22 cellular contexts compared by ENCODE assay signal in the genomic region with DNA sequence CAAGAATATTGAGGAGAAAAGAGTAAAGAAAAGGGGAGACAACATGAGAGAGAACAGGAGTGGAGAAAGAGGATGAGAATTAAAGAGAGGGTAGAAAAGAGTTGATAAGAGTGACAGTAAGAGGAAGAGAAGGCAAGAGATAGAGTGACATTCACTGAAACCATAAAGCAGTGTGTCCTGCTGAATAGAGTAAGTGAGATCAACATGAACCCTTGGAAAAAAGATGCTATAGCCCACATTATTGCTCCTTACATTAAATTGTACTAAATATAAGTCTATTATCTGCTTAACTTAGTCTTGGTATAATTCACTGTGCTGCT.
"Had no signal": no experiment of that assay in that cellular context is flagged by ENCODE, and none has a peak within 500 bp of the region (broad histone marks: within the 10 kb centered on the region; RNA-seq: fewer than 3 reads in every experiment).

No MANE protein-coding gene starts in this region.

- H3K27me3 Mint-ChIP-seq: activated naive CD8-positive, alpha-beta T cell treated with anti-CD3 and anti-CD28 coated beads for 36 hours; central memory CD8-positive, alpha-beta T cell; progenitor cell of endocrine pancreas; type B pancreatic cell had no signal

- H3K4me3 Mint-ChIP-seq: activated naive CD8-positive, alpha-beta T cell treated with anti-CD3 and anti-CD28 coated beads for 36 hours; central memory CD8-positive, alpha-beta T cell; immature natural killer cell; type B pancreatic cell; WTC11 had no signal

- H3K79me2 ChIP-seq: hepatocyte had no signal

- H3K36me3 Mint-ChIP-seq: activated naive CD8-positive, alpha-beta T cell treated with anti-CD3 and anti-CD28 coated beads for 36 hours; immature natural killer cell; type B pancreatic cell had no signal

- DNase-seq: activated CD4-positive, alpha-beta T cell treated with anti-CD3 and anti-CD28 coated beads for 4 hours; activated CD4-positive, alpha-beta T cell treated with anti-CD3 and anti-CD28 coated beads, Interleukin-2, amount 50 U/mL, for 48 hours; activated naive CD4-positive, alpha-beta T cell treated with Interleukin-2 at 50 U/mL for 16 hours; activated naive CD8-positive, alpha-beta T cell treated with anti-CD3 and anti-CD28 coated beads for 36 hours; activated T-cell treated with anti-CD3 and anti-CD28 coated beads, Interleukin-2, amount 50 U/mL, for 48 hours; effector memory CD4-positive, alpha-beta T cell; foreskin melanocyte; glutamatergic neuron; immature natural killer cell; lower lobe of right lung; mucosa of descending colon; stimulated activated CD4-positive, alpha-beta T cell treated with anti-CD3 and anti-CD28 coated beads, Interleukin-4, amount 100 ng/mL, for 24 hours; testis had no signal

- H3K4me1 Mint-ChIP-seq: activated naive CD8-positive, alpha-beta T cell treated with anti-CD3 and anti-CD28 coated beads for 36 hours; central memory CD8-positive, alpha-beta T cell; immature natural killer cell had no signal

- H3K27ac ChIP-seq: breast epithelium, hepatocyte, lower lobe of right lung, testis, vagina had no signal

- ATAC-seq: esophagus mucosa, left lobe of liver, lower lobe of right lung, mucosa of descending colon, WTC11 had no signal

- H3K27ac Mint-ChIP-seq: activated naive CD8-positive, alpha-beta T cell treated with anti-CD3 and anti-CD28 coated beads for 36 hours; immature natural killer cell; progenitor cell of endocrine pancreas; type B pancreatic cell; WTC11 had no signal

- H3K9me3 ChIP-seq: testis, vagina had no signal

- H3K4me3 ChIP-seq: breast epithelium, hepatocyte, lower lobe of right lung, mucosa of descending colon, testis, vagina had no signal

- H2AFZ ChIP-seq: hepatocyte had no signal

- H3K36me3 ChIP-seq: breast epithelium, lower lobe of right lung, vagina had no signal

- H3K4me1 ChIP-seq: breast epithelium, lower lobe of right lung, testis, vagina had no signal

- H3K4me2 ChIP-seq: hepatocyte had no signal

- H3K27me3 ChIP-seq: breast epithelium, hepatocyte, testis, vagina had no signal
